24 cellular contexts compared by ENCODE assay signal in genomic region chrX:112865464-112866025, GRCh38.
"Had no signal": no experiment of that assay in that cellular context is flagged by ENCODE, and none has a peak within 500 bp of the region (broad histone marks: within the 10 kb centered on the region; RNA-seq: fewer than 3 reads in every experiment).

No MANE protein-coding gene starts in this region.

- H3K9me3 ChIP-seq: right atrium auricular region, suprapubic skin, transverse colon had no signal

- ATAC-seq: activated CD4-positive, CD25-positive, alpha-beta regulatory T cell treated with anti-CD3 and anti-CD28 coated beads, Interleukin-2, amount 50 U/mL, for 24 hours; activated T-cell treated with anti-CD3 and anti-CD28 coated beads, Interleukin-2, amount 50 U/mL, for 4 hours; stimulated activated naive CD8-positive, alpha-beta T cell treated with anti-CD3 and anti-CD28 coated beads, Interleukin-15, amount 100 ng/mL, for 72 hours had no signal

- H3K36me3 ChIP-seq: brain microvascular endothelial cell, right atrium auricular region, suprapubic skin, transverse colon had no signal

- H3K4me1 ChIP-seq: foreskin keratinocyte, right atrium auricular region, suprapubic skin, transverse colon had no signal

- H3K27ac ChIP-seq: brain microvascular endothelial cell, epithelial cell of prostate, foreskin keratinocyte, right atrium auricular region, suprapubic skin, transverse colon had no signal

- H3K4me3 ChIP-seq: right atrium auricular region, suprapubic skin, transverse colon had no signal

- FAIRE-seq: colon, keratinocyte had no signal

- H3K27me3 ChIP-seq: brain microvascular endothelial cell, foreskin keratinocyte, right atrium auricular region, suprapubic skin, transverse colon had no signal

- DNase-seq: activated CD4-positive, alpha-beta T cell treated with anti-CD3 and anti-CD28 coated beads, Interleukin-2, amount 10 ng/mL, durations not matched to agents 7 days and 5 days; activated CD8-positive, alpha-beta memory T cell treated with anti-CD3 and anti-CD28 coated beads, Interleukin-2, amount 50 U/mL, for 4 hours; activated naive CD4-positive, alpha-beta T cell treated with anti-CD3 and anti-CD28 coated beads, Interleukin-2, amount 10 ng/mL, durations not matched to agents 7 days and 5 days; activated naive CD8-positive, alpha-beta T cell treated with anti-CD3 and anti-CD28 coated beads, Interleukin-2, amount 50 U/mL, for 24 hours; activated T-cell treated with anti-CD3 and anti-CD28 coated beads, Interleukin-2, amount 50 U/mL, for 4 hours; anterior cingulate cortex; brain microvascular endothelial cell; central memory CD4-positive, alpha-beta T cell; endodermal cell; foreskin keratinocyte; hypothalamus; mammary epithelial cell; midbrain; stimulated activated CD4-positive, alpha-beta T cell treated with anti-CD3 and anti-CD28 coated beads, Interleukin-15, amount 100 ng/mL, for 24 hours; stimulated activated CD4-positive, alpha-beta T cell treated with anti-CD3 and anti-CD28 coated beads, Interleukin-4, amount 100 ng/mL, for 1 hour; stimulated activated naive CD8-positive, alpha-beta T cell treated with anti-CD3 and anti-CD28 coated beads, Interleukin-15, amount 100 ng/mL, for 72 hours; T-helper 9 cell; transverse colon had no signal
